9 cellular contexts compared by ENCODE assay signal in genomic region chr22:37635157-37635556, GRCh38. TPM values are rescaled to one million over a fixed set of nuclear protein-coding genes. Genes with fewer than 3 reads are reported as not detected.
DNase-seq lines count a peak whose midpoint lies in the region; ATAC-seq, FAIRE-seq and TF ChIP-seq lines count a peak whose summit lies in the region.
"Had no signal": no experiment of that assay in that cellular context is flagged by ENCODE, and none has a peak within 500 bp of the region (broad histone marks: within the 10 kb centered on the region; RNA-seq: fewer than 3 reads in every experiment).

No MANE protein-coding gene starts in this region.

- H4K20me1 ChIP-seq in HepG2 (ENCODE audit: insufficient read depth, low read length) = no peaks in the 10 kb centered on the region
- no peaks in the 10 kb centered on the region for H4K20me1 ChIP-seq in hepatocyte (ENCODE audit: insufficient read depth, poor library complexity, severe bottlenecking)

- H3K4me1 ChIP-seq in HepG2 (ENCODE audit: insufficient read depth, low read length) = peaks cover 88% of the 10 kb centered on the region
- H3K4me1 ChIP-seq in right lobe of liver = peaks cover 0 to 48% (median 16%) of the 10 kb centered on the region in 4 donors
- H3K4me1 ChIP-seq in hepatocyte (ENCODE audit: insufficient read depth) = peaks cover 85% of the 10 kb centered on the region
- peaks cover 66% of the 10 kb centered on the region for H3K4me1 ChIP-seq in vagina

- ATAC-seq in HepG2 (no peak), right lobe of liver (no peak), HG02870 (IDR thresholded peaks at IDR 0.05; ENCODE audit: unreplicated experiment) (no peak), HG03521 (IDR thresholded peaks at IDR 0.05; ENCODE audit: unreplicated experiment) (no peak)

- TF ChIP-seq EP300 in HepG2 (IDR thresholded peaks at IDR 0.05; ENCODE audit: low read depth in 2 of 2, low read length in 2 of 2) (no peak), HepG2 (CRISPR knock-in tag; IDR thresholded peaks at IDR 0.05; ENCODE audit: borderline replicate concordance) (no peak)

- intact Hi-C loops in HepG2 (cut with micrococcal nuclease; ENCODE audit: unreplicated experiment) = no loop called here
- intact Hi-C loops in right lobe of liver (cut with DNase I) = no loop called here
- intact Hi-C loops in vagina (cut with DNase I) = no loop called here

- TF ChIP-seq CTCF in HepG2 (CRISPR knock-in tag; IDR thresholded peaks at IDR 0.05) (no peak), right lobe of liver (IDR thresholded peaks at IDR 0.05) (no peak), hepatocyte (IDR thresholded peaks at IDR 0.05; ENCODE audit: poor library complexity) (no peak), vagina (IDR thresholded peaks at IDR 0.05) (no peak)

- no peaks in the 10 kb centered on the region for H3K9me3 ChIP-seq in HepG2 (ENCODE audit: low read length)
- no peaks in the 10 kb centered on the region for H3K9me3 ChIP-seq in right lobe of liver
- H3K9me3 ChIP-seq in hepatocyte (ENCODE audit: low read depth) = no peaks in the 10 kb centered on the region
- H3K9me3 ChIP-seq in vagina = no peaks in the 10 kb centered on the region

- no peaks in the 10 kb centered on the region for H3K27me3 ChIP-seq in HepG2 (ENCODE audit: control insufficient read depth in 1 of 2, insufficient read depth in 2 of 2, low read length in 2 of 2)
- no peaks in the 10 kb centered on the region for H3K27me3 ChIP-seq in right lobe of liver
- no peaks in the 10 kb centered on the region for H3K27me3 ChIP-seq in hepatocyte
- no peaks in the 10 kb centered on the region for H3K27me3 ChIP-seq in vagina

- peak overlapping the region; percentile 94 for H3K4me2 ChIP-seq in HepG2 (ENCODE audit: low read depth, low read length)
- peak overlapping the region; percentile 72 for H3K4me2 ChIP-seq in hepatocyte

- H3K4me3 ChIP-seq in HepG2 (replicated peaks in 1 of 3; ENCODE audit: insufficient read depth in 1 of 3, low read depth in 2 of 3, low read length in 3 of 3) = peak overlapping the region in 2 of 3 experiments; percentile 51 to 69; a peak in 2 of 6 replicates
- H3K4me3 ChIP-seq in right lobe of liver = no peak overlapping the region
- H3K4me3 ChIP-seq in hepatocyte = no peak overlapping the region
- no peak overlapping the region for H3K4me3 ChIP-seq in vagina

- no peak for DNase-seq in HepG2 (ENCODE audit: low spot score)
- no peak for DNase-seq in right lobe of liver
- no peak for DNase-seq in hepatocyte (ENCODE audit: low spot score)
- no peak for DNase-seq in vagina (ENCODE audit: extremely low spot score in 2 of 2)
- DNase-seq: cortex of kidney, NCI-H1417 treated with DMSO at 0.1 percent for 48 hours had no signal

- H2AFZ ChIP-seq in HepG2 (ENCODE audit: low read length) (no peak overlapping the region), hepatocyte (no peak overlapping the region)

- H3K27ac ChIP-seq in HepG2 (ENCODE audit: extremely low read length, insufficient read depth, low read length) (peak overlapping the region; percentile 84), right lobe of liver (no peak overlapping the region), hepatocyte (peak overlapping the region; percentile 95), vagina (peak overlapping the region; percentile 82)
- H3K27ac ChIP-seq: C4-2B had no signal

- H3K36me3 ChIP-seq in HepG2 (replicated peaks in 1 of 2; ENCODE audit: control insufficient read depth in 1 of 2, insufficient read depth in 2 of 2, low read length in 2 of 2) (no peaks in the 10 kb centered on the region), right lobe of liver (peaks cover 0 to 3% (median 0%) of the 10 kb centered on the region in 4 donors), hepatocyte (replicated peaks; ENCODE audit: insufficient read depth, low read depth) (no peaks in the 10 kb centered on the region), vagina (peaks cover 0 to 18% of the 10 kb centered on the region in 2 donors)

- no peak for TF ChIP-seq RAD21 in HepG2 (CRISPR knock-in tag; IDR thresholded peaks at IDR 0.05)

- peak overlapping the region; percentile 63 for H3K9ac ChIP-seq in HepG2 (ENCODE audit: insufficient read depth, low read depth, low read length)

- no peak for FAIRE-seq in HepG2 (lab: Jason Lieb, UNC)

- POLR2A ChIA-PET in HepG2 (lab: Yijun Ruan, JAX) = interaction anchor here (1.6 to 15.8 kb wide), 5 partner anchors 8 to 173 kb away, joined by 3 to 242 read pairs (median 20); partner anchors contain the start of genes GCAT, GGA1 and PDXP

- H3K9me2 ChIP-seq in hepatocyte (replicated peaks; ENCODE audit: insufficient read depth) = no peaks in the 10 kb centered on the region

- no TSS peak for BruUV-seq in HepG2 (replicated peaks; lab: Mats Ljungman, UMichigan)

- CTCF ChIA-PET in HepG2 (lab: Yijun Ruan, JAX; ENCODE audit: low intra/inter-chr PET ratio, low total read pairs) = interaction anchor here (0.7 kb wide), 1 partner anchor 46 kb away, joined by 3 read pairs; no protein-coding TSS in a partner anchor

- WGBS in HepG2 (ENCODE audit: low lambda C conversion rate) = 100% methylated on average over 2 of the region's 7 CpGs
- 96% methylated on average over 4 of the region's 7 CpGs for WGBS in right lobe of liver (ENCODE audit: insufficient coverage, low coverage, low lambda C conversion rate, missing lambda C conversion rate)
- WGBS in hepatocyte (ENCODE audit: low lambda C conversion rate, missing lambda C conversion rate) = 94% methylated on average over 7 of the region's 7 CpGs

- in situ Hi-C loops in HepG2 (cut with HindIII; ENCODE audit: extremely low pct_ligation_motif_present, low pct_unique_long_range_greater_than_20kb) = no loop called here

- H3K79me2 ChIP-seq in HepG2 (ENCODE audit: insufficient read depth, low read length) = peaks cover 4% of the 10 kb centered on the region
- peaks cover 18% of the 10 kb centered on the region for H3K79me2 ChIP-seq in hepatocyte

- no peak for TF ChIP-seq POLR2A in HepG2 (IDR thresholded peaks at IDR 0.05; ENCODE audit: insufficient read depth in 1 of 2, low read depth in 2 of 2, low read length in 2 of 2)
- no peak for TF ChIP-seq POLR2A in right lobe of liver (IDR thresholded peaks at IDR 0.05)
- no peak for TF ChIP-seq POLR2A in vagina (IDR thresholded peaks at IDR 0.05)

RNA-seq across cellular contexts. Expression of gene SH3BP1, which starts 4.3 kb away (rescaled TPM):
- 8.4 and 9.4 TPM in 2 replicates for total RNA-seq in HepG2 (2016; rRNA removed; fragmentation: Illumina TruSeq; extraction: Trizol)
- total RNA-seq in HepG2 (2016; cell fraction: cytosol; rRNA removed; fragmentation: Illumina TruSeq; extraction: Trizol; ENCODE audit: low read depth) = 5.6 and 6.0 TPM in 2 replicates
- 6.3 and 8.5 TPM in 2 replicates for total RNA-seq in HepG2 (2016; cell fraction: insoluble cytoplasmic fraction; rRNA removed; fragmentation: Illumina TruSeq; extraction: Trizol)
- 9.2 and 11.0 TPM in 2 replicates for total RNA-seq in HepG2 (2016; cell fraction: membrane; rRNA removed; fragmentation: Illumina TruSeq; extraction: Trizol)
- total RNA-seq in HepG2 (2016; cell fraction: nucleus; rRNA removed; fragmentation: Illumina TruSeq; extraction: Trizol) = 6.6 and 9.5 TPM in 2 replicates
- 15.7 and 18.5 TPM in 2 replicates for polyA plus RNA-seq in HepG2 (2011; rRNA removed)
- polyA plus RNA-seq in HepG2 (2011; cell fraction: cytosol; rRNA removed) = 7.3 and 12.2 TPM in 2 replicates
- 56.4 and 86.5 TPM in 2 replicates for polyA plus RNA-seq in HepG2 (2011; cell fraction: nucleus; rRNA removed)
- polyA plus RNA-seq in HepG2 (2012) = 23.6 and 27.1 TPM in 2 replicates
- 7.5 and 7.7 TPM in 2 replicates for polyA plus RNA-seq in HepG2 (2016; cell fraction: cytosol; fragmentation: Illumina TruSeq; extraction: Trizol; ENCODE audit: low read depth)
- polyA plus RNA-seq in HepG2 (2016; cell fraction: insoluble cytoplasmic fraction; fragmentation: Illumina TruSeq; extraction: Trizol; ENCODE audit: low read depth) = 11.5 and 13.3 TPM in 2 replicates
- polyA plus RNA-seq in HepG2 (2016; cell fraction: membrane; fragmentation: Illumina TruSeq; extraction: Trizol; ENCODE audit: low read depth) = 12.3 and 13.5 TPM in 2 replicates
- polyA plus RNA-seq in HepG2 (2016; cell fraction: nucleus; fragmentation: Illumina TruSeq; extraction: Trizol; ENCODE audit: insufficient read depth, low read depth) = 17.9 and 27.8 TPM in 2 replicates
- 1.6 and 9.8 TPM in 2 replicates for polyA minus RNA-seq in HepG2 (2011; rRNA and poly(A)+ RNA removed; ENCODE audit: low replicate concordance)
- 6.4 and 9.8 TPM in 2 replicates for polyA minus RNA-seq in HepG2 (2011; cell fraction: cytosol; rRNA and poly(A)+ RNA removed)
- 7.9 and 15.4 TPM in 2 replicates for polyA minus RNA-seq in HepG2 (2011; cell fraction: nucleus; rRNA and poly(A)+ RNA removed)
- 1 to 10 TPM; 1.6 to 4.8 (median 2.8) TPM for total RNA-seq in right lobe of liver
- 6.4 and 14.0 TPM in 2 replicates for total RNA-seq in hepatocyte
- polyA plus RNA-seq in hepatocyte = 12.3 and 21.6 TPM in 2 replicates
- total RNA-seq in vagina = 34.1 TPM

RNA-seq across cellular contexts. Expression of gene PDXP, which starts 23.4 kb away (rescaled TPM):
- total RNA-seq in HepG2 (2016; rRNA removed; fragmentation: Illumina TruSeq; extraction: Trizol) = 46.1 and 58.2 TPM in 2 replicates
- total RNA-seq in HepG2 (2016; cell fraction: cytosol; rRNA removed; fragmentation: Illumina TruSeq; extraction: Trizol; ENCODE audit: low read depth) = 62.9 and 64.6 TPM in 2 replicates
- 45.3 and 56.4 TPM in 2 replicates for total RNA-seq in HepG2 (2016; cell fraction: insoluble cytoplasmic fraction; rRNA removed; fragmentation: Illumina TruSeq; extraction: Trizol)
- 118 and 121 TPM in 2 replicates for total RNA-seq in HepG2 (2016; cell fraction: membrane; rRNA removed; fragmentation: Illumina TruSeq; extraction: Trizol)
- 25.4 and 29.3 TPM in 2 replicates for total RNA-seq in HepG2 (2016; cell fraction: nucleus; rRNA removed; fragmentation: Illumina TruSeq; extraction: Trizol)
- 70.6 and 85.3 TPM in 2 replicates for polyA plus RNA-seq in HepG2 (2011; rRNA removed)
- 84.8 and 95.4 TPM in 2 replicates for polyA plus RNA-seq in HepG2 (2011; cell fraction: cytosol; rRNA removed)
- polyA plus RNA-seq in HepG2 (2011; cell fraction: nucleus; rRNA removed) = 35.1 and 40.0 TPM in 2 replicates
- 56.1 and 70.1 TPM in 2 replicates for polyA plus RNA-seq in HepG2 (2012)
- polyA plus RNA-seq in HepG2 (2016; cell fraction: cytosol; fragmentation: Illumina TruSeq; extraction: Trizol; ENCODE audit: low read depth) = 91.9 and 92.3 TPM in 2 replicates
- 62.2 and 67.0 TPM in 2 replicates for polyA plus RNA-seq in HepG2 (2016; cell fraction: insoluble cytoplasmic fraction; fragmentation: Illumina TruSeq; extraction: Trizol; ENCODE audit: low read depth)
- 136 and 141 TPM in 2 replicates for polyA plus RNA-seq in HepG2 (2016; cell fraction: membrane; fragmentation: Illumina TruSeq; extraction: Trizol; ENCODE audit: low read depth)
- 55.6 and 56.4 TPM in 2 replicates for polyA plus RNA-seq in HepG2 (2016; cell fraction: nucleus; fragmentation: Illumina TruSeq; extraction: Trizol; ENCODE audit: insufficient read depth, low read depth)
- polyA minus RNA-seq in HepG2 (2011; rRNA and poly(A)+ RNA removed; ENCODE audit: low replicate concordance) = 51.1 and 129 TPM in 2 replicates
- 45.3 and 51.1 TPM in 2 replicates for polyA minus RNA-seq in HepG2 (2011; cell fraction: cytosol; rRNA and poly(A)+ RNA removed)
- 11.2 and 19.6 TPM in 2 replicates for polyA minus RNA-seq in HepG2 (2011; cell fraction: nucleus; rRNA and poly(A)+ RNA removed)
- total RNA-seq in right lobe of liver = 10 to 100 TPM; 15.7 to 63.4 (median 34.4) TPM
- total RNA-seq in hepatocyte = 15.0 and 18.3 TPM in 2 replicates
- 25.0 and 27.6 TPM in 2 replicates for polyA plus RNA-seq in hepatocyte
- 6.4 TPM for total RNA-seq in vagina

RNA-seq across cellular contexts. Expression of gene GGA1, which starts 26.5 kb away (rescaled TPM):
- total RNA-seq in HepG2 (2016; rRNA removed; fragmentation: Illumina TruSeq; extraction: Trizol) (16.0 and 29.1 TPM in 2 replicates), right lobe of liver (10 to 100 TPM; 18.4 to 27.3 (median 24.1) TPM), hepatocyte (25.5 and 30.2 TPM in 2 replicates), vagina (45.7 TPM)
- total RNA-seq in HepG2 (2016; cell fraction: cytosol; rRNA removed; fragmentation: Illumina TruSeq; extraction: Trizol; ENCODE audit: low read depth) = 16.1 and 18.1 TPM in 2 replicates
- total RNA-seq in HepG2 (2016; cell fraction: insoluble cytoplasmic fraction; rRNA removed; fragmentation: Illumina TruSeq; extraction: Trizol) = 13.7 and 32.9 TPM in 2 replicates
- total RNA-seq in HepG2 (2016; cell fraction: membrane; rRNA removed; fragmentation: Illumina TruSeq; extraction: Trizol) = 22.2 and 24.3 TPM in 2 replicates
- total RNA-seq in HepG2 (2016; cell fraction: nucleus; rRNA removed; fragmentation: Illumina TruSeq; extraction: Trizol) = 34.3 and 44.4 TPM in 2 replicates
- polyA plus RNA-seq in HepG2 (2011; rRNA removed) (87.2 and 103 TPM in 2 replicates), hepatocyte (51.5 and 75.3 TPM in 2 replicates)
- polyA plus RNA-seq in HepG2 (2011; cell fraction: cytosol; rRNA removed) = 22.6 and 34.6 TPM in 2 replicates
- 436 and 489 TPM in 2 replicates for polyA plus RNA-seq in HepG2 (2011; cell fraction: nucleus; rRNA removed)
- polyA plus RNA-seq in HepG2 (2012) = 51.1 and 57.0 TPM in 2 replicates
- polyA plus RNA-seq in HepG2 (2016; cell fraction: cytosol; fragmentation: Illumina TruSeq; extraction: Trizol; ENCODE audit: low read depth) = 4.7 and 5.0 TPM in 2 replicates
- 13.0 and 17.9 TPM in 2 replicates for polyA plus RNA-seq in HepG2 (2016; cell fraction: insoluble cytoplasmic fraction; fragmentation: Illumina TruSeq; extraction: Trizol; ENCODE audit: low read depth)
- polyA plus RNA-seq in HepG2 (2016; cell fraction: membrane; fragmentation: Illumina TruSeq; extraction: Trizol; ENCODE audit: low read depth) = 11.4 and 12.2 TPM in 2 replicates
- 138 and 147 TPM in 2 replicates for polyA plus RNA-seq in HepG2 (2016; cell fraction: nucleus; fragmentation: Illumina TruSeq; extraction: Trizol; ENCODE audit: insufficient read depth, low read depth)
- 31.3 and 75.9 TPM in 2 replicates for polyA minus RNA-seq in HepG2 (2011; rRNA and poly(A)+ RNA removed; ENCODE audit: low replicate concordance)
- polyA minus RNA-seq in HepG2 (2011; cell fraction: cytosol; rRNA and poly(A)+ RNA removed) = 15.5 and 19.6 TPM in 2 replicates
- 83.2 and 84.5 TPM in 2 replicates for polyA minus RNA-seq in HepG2 (2011; cell fraction: nucleus; rRNA and poly(A)+ RNA removed)

RNA-seq across cellular contexts. Expression of gene LGALS1, which starts 40.3 kb away (rescaled TPM):
- total RNA-seq in HepG2 (2016; rRNA removed; fragmentation: Illumina TruSeq; extraction: Trizol) (103 and 124 TPM in 2 replicates), right lobe of liver (100 to 1,000 TPM in 4 of 6 experiments, 10 to 100 TPM in 2; 34.7 to 267 (median 141) TPM), hepatocyte (780 and 875 TPM in 2 replicates), vagina (1,638 TPM)
- 57.9 and 62.2 TPM in 2 replicates for total RNA-seq in HepG2 (2016; cell fraction: cytosol; rRNA removed; fragmentation: Illumina TruSeq; extraction: Trizol; ENCODE audit: low read depth)
- 112 and 139 TPM in 2 replicates for total RNA-seq in HepG2 (2016; cell fraction: insoluble cytoplasmic fraction; rRNA removed; fragmentation: Illumina TruSeq; extraction: Trizol)
- 82.6 and 91.4 TPM in 2 replicates for total RNA-seq in HepG2 (2016; cell fraction: membrane; rRNA removed; fragmentation: Illumina TruSeq; extraction: Trizol)
- 41.9 and 43.3 TPM in 2 replicates for total RNA-seq in HepG2 (2016; cell fraction: nucleus; rRNA removed; fragmentation: Illumina TruSeq; extraction: Trizol)
- polyA plus RNA-seq in HepG2 (2011; rRNA removed) (858 and 969 TPM in 2 replicates), hepatocyte (565 and 568 TPM in 2 replicates)
- 832 and 1,201 TPM in 2 replicates for polyA plus RNA-seq in HepG2 (2011; cell fraction: cytosol; rRNA removed)
- polyA plus RNA-seq in HepG2 (2011; cell fraction: nucleus; rRNA removed) = 345 and 371 TPM in 2 replicates
- 159 and 278 TPM in 2 replicates for polyA plus RNA-seq in HepG2 (2012)
- 67.7 and 71.5 TPM in 2 replicates for polyA plus RNA-seq in HepG2 (2016; cell fraction: cytosol; fragmentation: Illumina TruSeq; extraction: Trizol; ENCODE audit: low read depth)
- 127 and 134 TPM in 2 replicates for polyA plus RNA-seq in HepG2 (2016; cell fraction: insoluble cytoplasmic fraction; fragmentation: Illumina TruSeq; extraction: Trizol; ENCODE audit: low read depth)
- 86.0 and 88.7 TPM in 2 replicates for polyA plus RNA-seq in HepG2 (2016; cell fraction: membrane; fragmentation: Illumina TruSeq; extraction: Trizol; ENCODE audit: low read depth)
- 73.5 and 82.4 TPM in 2 replicates for polyA plus RNA-seq in HepG2 (2016; cell fraction: nucleus; fragmentation: Illumina TruSeq; extraction: Trizol; ENCODE audit: insufficient read depth, low read depth)
- 698 and 901 TPM in 2 replicates for polyA minus RNA-seq in HepG2 (2011; rRNA and poly(A)+ RNA removed; ENCODE audit: low replicate concordance)
- polyA minus RNA-seq in HepG2 (2011; cell fraction: cytosol; rRNA and poly(A)+ RNA removed) = 108 and 111 TPM in 2 replicates
- 36.1 and 40.8 TPM in 2 replicates for polyA minus RNA-seq in HepG2 (2011; cell fraction: nucleus; rRNA and poly(A)+ RNA removed)

RNA-seq across cellular contexts. Expression of gene NOL12, which starts 51.0 kb away (rescaled TPM):
- total RNA-seq in HepG2 (2016; rRNA removed; fragmentation: Illumina TruSeq; extraction: Trizol) (27.5 and 31.4 TPM in 2 replicates), right lobe of liver (10 to 100 TPM in 2 of 6 experiments, 1 to 10 TPM in 4; 8.4 to 16.1 (median 9.4) TPM), hepatocyte (11.4 and 22.6 TPM in 2 replicates), vagina (28.2 TPM)
- total RNA-seq in HepG2 (2016; cell fraction: cytosol; rRNA removed; fragmentation: Illumina TruSeq; extraction: Trizol; ENCODE audit: low read depth) = 16.8 and 19.1 TPM in 2 replicates
- total RNA-seq in HepG2 (2016; cell fraction: insoluble cytoplasmic fraction; rRNA removed; fragmentation: Illumina TruSeq; extraction: Trizol) = 32.5 and 33.9 TPM in 2 replicates
- total RNA-seq in HepG2 (2016; cell fraction: membrane; rRNA removed; fragmentation: Illumina TruSeq; extraction: Trizol) = 15.1 and 15.8 TPM in 2 replicates
- total RNA-seq in HepG2 (2016; cell fraction: nucleus; rRNA removed; fragmentation: Illumina TruSeq; extraction: Trizol) = 16.0 and 18.3 TPM in 2 replicates
- polyA plus RNA-seq in HepG2 (2011; rRNA removed) (11.8 and 14.3 TPM in 2 replicates), hepatocyte (27.6 and 31.9 TPM in 2 replicates)
- 10.6 and 13.4 TPM in 2 replicates for polyA plus RNA-seq in HepG2 (2011; cell fraction: cytosol; rRNA removed)
- 22.9 and 24.1 TPM in 2 replicates for polyA plus RNA-seq in HepG2 (2011; cell fraction: nucleus; rRNA removed)
- 7.3 and 8.5 TPM in 2 replicates for polyA plus RNA-seq in HepG2 (2012)
- polyA plus RNA-seq in HepG2 (2016; cell fraction: cytosol; fragmentation: Illumina TruSeq; extraction: Trizol; ENCODE audit: low read depth) = 11.0 and 12.6 TPM in 2 replicates
- polyA plus RNA-seq in HepG2 (2016; cell fraction: insoluble cytoplasmic fraction; fragmentation: Illumina TruSeq; extraction: Trizol; ENCODE audit: low read depth) = 33.1 and 34.7 TPM in 2 replicates
- 11.4 and 13.2 TPM in 2 replicates for polyA plus RNA-seq in HepG2 (2016; cell fraction: membrane; fragmentation: Illumina TruSeq; extraction: Trizol; ENCODE audit: low read depth)
- 32.5 and 32.7 TPM in 2 replicates for polyA plus RNA-seq in HepG2 (2016; cell fraction: nucleus; fragmentation: Illumina TruSeq; extraction: Trizol; ENCODE audit: insufficient read depth, low read depth)
- 17.5 and 18.0 TPM in 2 replicates for polyA minus RNA-seq in HepG2 (2011; rRNA and poly(A)+ RNA removed; ENCODE audit: low replicate concordance)
- polyA minus RNA-seq in HepG2 (2011; cell fraction: cytosol; rRNA and poly(A)+ RNA removed) = 6.7 and 8.4 TPM in 2 replicates
- polyA minus RNA-seq in HepG2 (2011; cell fraction: nucleus; rRNA and poly(A)+ RNA removed) = 18.2 and 19.4 TPM in 2 replicates

Comparison
In these comparisons a context has a peak if more than half of its experiments do, and no peak if none do; other contexts are left out.
1. H3K27ac ChIP-seq: peak in HepG2 (single experiment), hepatocyte (single experiment) and vagina (single experiment); none in right lobe of liver (0 of 3).
2. H3K4me3 ChIP-seq: peak in HepG2 (2 of 3); none in right lobe of liver (0 of 3), hepatocyte (single experiment) and vagina (0 of 2).